Comparison of ENCODE assay signal across 2 cellular contexts in the genomic region with DNA sequence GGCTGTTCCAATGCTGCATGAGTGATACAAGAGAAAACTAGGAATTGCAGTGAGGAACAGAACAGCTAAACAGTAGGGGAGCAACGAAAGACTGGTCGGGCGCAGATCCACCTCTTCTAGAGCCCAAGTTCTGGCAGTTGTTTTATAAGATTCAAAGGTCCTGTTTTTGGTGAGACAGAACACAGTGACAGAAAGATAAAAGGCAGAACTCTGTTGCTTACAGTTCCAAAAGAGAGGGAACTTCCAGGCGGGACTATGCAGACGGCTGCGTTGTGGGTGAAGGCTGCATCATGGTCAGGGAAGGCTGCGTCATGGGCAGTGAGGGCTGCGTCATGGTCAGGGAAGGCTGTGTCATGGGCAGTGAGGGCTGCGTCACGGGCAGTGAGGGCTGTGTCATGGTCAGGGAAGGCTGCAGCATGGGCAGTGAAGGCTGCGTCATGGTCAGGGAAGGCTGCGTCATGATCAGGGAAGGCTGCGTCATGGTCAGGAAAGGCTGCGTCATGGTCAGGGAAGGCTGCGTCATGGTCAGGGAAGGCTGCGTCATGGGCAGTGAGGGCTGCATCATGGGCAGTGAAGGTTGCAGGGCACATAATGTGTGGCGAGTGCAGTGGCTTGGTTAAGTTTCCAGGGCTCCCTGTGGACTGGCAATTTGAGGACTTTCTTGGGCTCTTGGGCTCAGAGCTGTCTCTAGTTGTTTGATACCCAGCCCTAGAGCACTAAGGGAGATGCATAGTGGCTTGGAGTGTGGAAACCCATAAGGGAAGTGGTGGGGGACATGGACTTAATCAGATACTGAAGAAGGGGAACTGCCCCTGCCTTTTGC.
TF ChIP-seq lines count a peak whose summit lies in the region.

No MANE protein-coding gene starts in this region.

TF ChIP-seq in GM23338, 12 proteins besides CTCF, POLR2A, EP300 and RAD21 (continues in another document):
- TF ChIP-seq ZNF331 (CRISPR knock-in tag; IDR thresholded peaks at IDR 0.05; ENCODE audit: low read depth) (no peak), JUNB (IDR thresholded peaks at IDR 0.05; ENCODE audit: unreplicated experiment) (no peak), STAT1 (IDR thresholded peaks at IDR 0.05; ENCODE audit: unreplicated experiment) (no peak), POLR2AphosphoS5 (IDR thresholded peaks at IDR 0.05; ENCODE audit: low read depth) (no peak)
- TF ChIP-seq, protein P1, sequence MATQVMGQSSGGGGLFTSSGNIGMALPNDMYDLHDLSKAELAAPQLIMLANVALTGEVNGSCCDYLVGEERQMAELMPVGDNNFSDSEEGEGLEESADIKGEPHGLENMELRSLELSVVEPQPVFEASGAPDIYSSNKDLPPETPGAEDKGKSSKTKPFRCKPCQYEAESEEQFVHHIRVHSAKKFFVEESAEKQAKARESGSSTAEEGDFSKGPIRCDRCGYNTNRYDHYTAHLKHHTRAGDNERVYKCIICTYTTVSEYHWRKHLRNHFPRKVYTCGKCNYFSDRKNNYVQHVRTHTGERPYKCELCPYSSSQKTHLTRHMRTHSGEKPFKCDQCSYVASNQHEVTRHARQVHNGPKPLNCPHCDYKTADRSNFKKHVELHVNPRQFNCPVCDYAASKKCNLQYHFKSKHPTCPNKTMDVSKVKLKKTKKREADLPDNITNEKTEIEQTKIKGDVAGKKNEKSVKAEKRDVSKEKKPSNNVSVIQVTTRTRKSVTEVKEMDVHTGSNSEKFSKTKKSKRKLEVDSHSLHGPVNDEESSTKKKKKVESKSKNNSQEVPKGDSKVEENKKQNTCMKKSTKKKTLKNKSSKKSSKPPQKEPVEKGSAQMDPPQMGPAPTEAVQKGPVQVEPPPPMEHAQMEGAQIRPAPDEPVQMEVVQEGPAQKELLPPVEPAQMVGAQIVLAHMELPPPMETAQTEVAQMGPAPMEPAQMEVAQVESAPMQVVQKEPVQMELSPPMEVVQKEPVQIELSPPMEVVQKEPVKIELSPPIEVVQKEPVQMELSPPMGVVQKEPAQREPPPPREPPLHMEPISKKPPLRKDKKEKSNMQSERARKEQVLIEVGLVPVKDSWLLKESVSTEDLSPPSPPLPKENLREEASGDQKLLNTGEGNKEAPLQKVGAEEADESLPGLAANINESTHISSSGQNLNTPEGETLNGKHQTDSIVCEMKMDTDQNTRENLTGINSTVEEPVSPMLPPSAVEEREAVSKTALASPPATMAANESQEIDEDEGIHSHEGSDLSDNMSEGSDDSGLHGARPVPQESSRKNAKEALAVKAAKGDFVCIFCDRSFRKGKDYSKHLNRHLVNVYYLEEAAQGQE (IDR thresholded peaks at IDR 0.05; ENCODE audit: unreplicated experiment) = no peak
- TF ChIP-seq, protein P2, sequence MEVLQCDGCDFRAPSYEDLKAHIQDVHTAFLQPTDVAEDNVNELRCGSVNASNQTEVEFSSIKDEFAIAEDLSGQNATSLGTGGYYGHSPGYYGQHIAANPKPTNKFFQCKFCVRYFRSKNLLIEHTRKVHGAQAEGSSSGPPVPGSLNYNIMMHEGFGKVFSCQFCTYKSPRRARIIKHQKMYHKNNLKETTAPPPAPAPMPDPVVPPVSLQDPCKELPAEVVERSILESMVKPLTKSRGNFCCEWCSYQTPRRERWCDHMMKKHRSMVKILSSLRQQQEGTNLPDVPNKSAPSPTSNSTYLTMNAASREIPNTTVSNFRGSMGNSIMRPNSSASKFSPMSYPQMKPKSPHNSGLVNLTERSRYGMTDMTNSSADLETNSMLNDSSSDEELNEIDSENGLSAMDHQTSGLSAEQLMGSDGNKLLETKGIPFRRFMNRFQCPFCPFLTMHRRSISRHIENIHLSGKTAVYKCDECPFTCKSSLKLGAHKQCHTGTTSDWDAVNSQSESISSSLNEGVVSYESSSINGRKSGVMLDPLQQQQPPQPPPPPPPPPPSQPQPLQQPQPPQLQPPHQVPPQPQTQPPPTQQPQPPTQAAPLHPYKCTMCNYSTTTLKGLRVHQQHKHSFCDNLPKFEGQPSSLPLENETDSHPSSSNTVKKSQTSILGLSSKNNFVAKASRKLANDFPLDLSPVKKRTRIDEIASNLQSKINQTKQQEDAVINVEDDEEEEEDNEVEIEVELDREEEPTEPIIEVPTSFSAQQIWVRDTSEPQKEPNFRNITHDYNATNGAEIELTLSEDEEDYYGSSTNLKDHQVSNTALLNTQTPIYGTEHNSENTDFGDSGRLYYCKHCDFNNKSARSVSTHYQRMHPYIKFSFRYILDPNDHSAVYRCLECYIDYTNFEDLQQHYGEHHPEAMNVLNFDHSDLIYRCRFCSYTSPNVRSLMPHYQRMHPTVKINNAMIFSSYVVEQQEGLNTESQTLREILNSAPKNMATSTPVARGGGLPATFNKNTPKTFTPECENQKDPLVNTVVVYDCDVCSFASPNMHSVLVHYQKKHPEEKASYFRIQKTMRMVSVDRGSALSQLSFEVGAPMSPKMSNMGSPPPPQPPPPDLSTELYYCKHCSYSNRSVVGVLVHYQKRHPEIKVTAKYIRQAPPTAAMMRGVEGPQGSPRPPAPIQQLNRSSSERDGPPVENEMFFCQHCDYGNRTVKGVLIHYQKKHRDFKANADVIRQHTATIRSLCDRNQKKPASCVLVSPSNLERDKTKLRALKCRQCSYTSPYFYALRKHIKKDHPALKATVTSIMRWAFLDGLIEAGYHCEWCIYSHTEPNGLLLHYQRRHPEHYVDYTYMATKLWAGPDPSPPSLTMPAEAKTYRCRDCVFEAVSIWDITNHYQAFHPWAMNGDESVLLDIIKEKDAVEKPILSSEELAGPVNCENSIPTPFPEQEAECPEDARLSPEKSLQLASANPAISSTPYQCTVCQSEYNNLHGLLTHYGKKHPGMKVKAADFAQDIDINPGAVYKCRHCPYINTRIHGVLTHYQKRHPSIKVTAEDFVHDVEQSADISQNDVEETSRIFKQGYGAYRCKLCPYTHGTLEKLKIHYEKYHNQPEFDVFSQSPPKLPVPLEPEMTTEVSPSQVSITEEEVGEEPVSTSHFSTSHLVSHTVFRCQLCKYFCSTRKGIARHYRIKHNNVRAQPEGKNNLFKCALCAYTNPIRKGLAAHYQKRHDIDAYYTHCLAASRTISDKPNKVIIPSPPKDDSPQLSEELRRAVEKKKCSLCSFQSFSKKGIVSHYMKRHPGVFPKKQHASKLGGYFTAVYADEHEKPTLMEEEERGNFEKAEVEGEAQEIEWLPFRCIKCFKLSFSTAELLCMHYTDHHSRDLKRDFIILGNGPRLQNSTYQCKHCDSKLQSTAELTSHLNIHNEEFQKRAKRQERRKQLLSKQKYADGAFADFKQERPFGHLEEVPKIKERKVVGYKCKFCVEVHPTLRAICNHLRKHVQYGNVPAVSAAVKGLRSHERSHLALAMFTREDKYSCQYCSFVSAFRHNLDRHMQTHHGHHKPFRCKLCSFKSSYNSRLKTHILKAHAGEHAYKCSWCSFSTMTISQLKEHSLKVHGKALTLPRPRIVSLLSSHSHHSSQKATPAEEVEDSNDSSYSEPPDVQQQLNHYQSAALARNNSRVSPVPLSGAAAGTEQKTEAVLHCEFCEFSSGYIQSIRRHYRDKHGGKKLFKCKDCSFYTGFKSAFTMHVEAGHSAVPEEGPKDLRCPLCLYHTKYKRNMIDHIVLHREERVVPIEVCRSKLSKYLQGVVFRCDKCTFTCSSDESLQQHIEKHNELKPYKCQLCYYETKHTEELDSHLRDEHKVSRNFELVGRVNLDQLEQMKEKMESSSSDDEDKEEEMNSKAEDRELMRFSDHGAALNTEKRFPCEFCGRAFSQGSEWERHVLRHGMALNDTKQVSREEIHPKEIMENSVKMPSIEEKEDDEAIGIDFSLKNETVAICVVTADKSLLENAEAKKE (CRISPR knock-in tag; IDR thresholded peaks at IDR 0.05) = no peak
- TF ChIP-seq, protein P3, sequence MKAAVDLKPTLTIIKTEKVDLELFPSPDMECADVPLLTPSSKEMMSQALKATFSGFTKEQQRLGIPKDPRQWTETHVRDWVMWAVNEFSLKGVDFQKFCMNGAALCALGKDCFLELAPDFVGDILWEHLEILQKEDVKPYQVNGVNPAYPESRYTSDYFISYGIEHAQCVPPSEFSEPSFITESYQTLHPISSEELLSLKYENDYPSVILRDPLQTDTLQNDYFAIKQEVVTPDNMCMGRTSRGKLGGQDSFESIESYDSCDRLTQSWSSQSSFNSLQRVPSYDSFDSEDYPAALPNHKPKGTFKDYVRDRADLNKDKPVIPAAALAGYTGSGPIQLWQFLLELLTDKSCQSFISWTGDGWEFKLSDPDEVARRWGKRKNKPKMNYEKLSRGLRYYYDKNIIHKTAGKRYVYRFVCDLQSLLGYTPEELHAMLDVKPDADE (IDR thresholded peaks at IDR 0.05) = no peak

TF ChIP-seq in K562, 482 proteins besides CTCF, POLR2A, EP300 and RAD21:
- TF ChIP-seq CREB1 (IDR thresholded peaks at IDR 0.05) (peak; percentile 69), CREB1 (CRISPR knock-in tag; IDR thresholded peaks at IDR 0.05) (peak; percentile 64), CREM (IDR thresholded peaks at IDR 0.05; ENCODE audit: low read depth) (peak; percentile 39; the same call in 1 of the 2 replicates), ZNF589 (CRISPR knock-in tag; IDR thresholded peaks at IDR 0.05; ENCODE audit: low read depth) (no peak), ZNF408 (CRISPR knock-in tag; IDR thresholded peaks at IDR 0.05; ENCODE audit: low read depth) (no peak)
- TF ChIP-seq, protein P4, sequence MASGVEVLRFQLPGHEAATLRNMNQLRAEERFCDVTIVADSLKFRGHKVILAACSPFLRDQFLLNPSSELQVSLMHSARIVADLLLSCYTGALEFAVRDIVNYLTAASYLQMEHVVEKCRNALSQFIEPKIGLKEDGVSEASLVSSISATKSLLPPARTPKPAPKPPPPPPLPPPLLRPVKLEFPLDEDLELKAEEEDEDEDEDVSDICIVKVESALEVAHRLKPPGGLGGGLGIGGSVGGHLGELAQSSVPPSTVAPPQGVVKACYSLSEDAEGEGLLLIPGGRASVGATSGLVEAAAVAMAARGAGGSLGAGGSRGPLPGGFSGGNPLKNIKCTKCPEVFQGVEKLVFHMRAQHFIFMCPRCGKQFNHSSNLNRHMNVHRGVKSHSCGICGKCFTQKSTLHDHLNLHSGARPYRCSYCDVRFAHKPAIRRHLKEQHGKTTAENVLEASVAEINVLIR (CRISPR knock-in tag; IDR thresholded peaks at IDR 0.05) = peak; percentile 79
